In the genomic region with DNA sequence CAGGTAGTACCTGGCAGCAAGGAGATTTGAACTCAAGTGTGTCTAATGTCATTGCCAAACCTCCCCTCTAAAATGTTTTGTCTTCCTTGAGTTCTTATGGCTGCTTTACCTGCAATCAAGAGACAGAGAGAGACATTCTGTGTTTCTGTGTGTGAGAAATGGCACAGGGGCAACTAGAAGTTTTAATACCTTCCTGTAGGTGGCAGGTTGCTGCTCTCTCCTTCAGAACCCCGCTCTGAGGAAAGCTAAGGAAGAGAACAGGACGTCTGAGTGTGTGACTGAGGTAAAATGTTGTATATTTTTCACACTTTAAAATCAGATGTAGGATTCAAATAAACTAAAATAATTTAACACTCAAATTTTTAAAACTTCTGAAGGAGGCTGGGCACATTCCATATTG, we compare ENCODE assay signal across 1 cellular context.
TF ChIP-seq lines count a peak whose summit lies in the region.

No MANE protein-coding gene starts in this region.

TF ChIP-seq in HEK293, 187 proteins besides CTCF, POLR2A, EP300 and RAD21:
- TF ChIP-seq, protein P1, sequence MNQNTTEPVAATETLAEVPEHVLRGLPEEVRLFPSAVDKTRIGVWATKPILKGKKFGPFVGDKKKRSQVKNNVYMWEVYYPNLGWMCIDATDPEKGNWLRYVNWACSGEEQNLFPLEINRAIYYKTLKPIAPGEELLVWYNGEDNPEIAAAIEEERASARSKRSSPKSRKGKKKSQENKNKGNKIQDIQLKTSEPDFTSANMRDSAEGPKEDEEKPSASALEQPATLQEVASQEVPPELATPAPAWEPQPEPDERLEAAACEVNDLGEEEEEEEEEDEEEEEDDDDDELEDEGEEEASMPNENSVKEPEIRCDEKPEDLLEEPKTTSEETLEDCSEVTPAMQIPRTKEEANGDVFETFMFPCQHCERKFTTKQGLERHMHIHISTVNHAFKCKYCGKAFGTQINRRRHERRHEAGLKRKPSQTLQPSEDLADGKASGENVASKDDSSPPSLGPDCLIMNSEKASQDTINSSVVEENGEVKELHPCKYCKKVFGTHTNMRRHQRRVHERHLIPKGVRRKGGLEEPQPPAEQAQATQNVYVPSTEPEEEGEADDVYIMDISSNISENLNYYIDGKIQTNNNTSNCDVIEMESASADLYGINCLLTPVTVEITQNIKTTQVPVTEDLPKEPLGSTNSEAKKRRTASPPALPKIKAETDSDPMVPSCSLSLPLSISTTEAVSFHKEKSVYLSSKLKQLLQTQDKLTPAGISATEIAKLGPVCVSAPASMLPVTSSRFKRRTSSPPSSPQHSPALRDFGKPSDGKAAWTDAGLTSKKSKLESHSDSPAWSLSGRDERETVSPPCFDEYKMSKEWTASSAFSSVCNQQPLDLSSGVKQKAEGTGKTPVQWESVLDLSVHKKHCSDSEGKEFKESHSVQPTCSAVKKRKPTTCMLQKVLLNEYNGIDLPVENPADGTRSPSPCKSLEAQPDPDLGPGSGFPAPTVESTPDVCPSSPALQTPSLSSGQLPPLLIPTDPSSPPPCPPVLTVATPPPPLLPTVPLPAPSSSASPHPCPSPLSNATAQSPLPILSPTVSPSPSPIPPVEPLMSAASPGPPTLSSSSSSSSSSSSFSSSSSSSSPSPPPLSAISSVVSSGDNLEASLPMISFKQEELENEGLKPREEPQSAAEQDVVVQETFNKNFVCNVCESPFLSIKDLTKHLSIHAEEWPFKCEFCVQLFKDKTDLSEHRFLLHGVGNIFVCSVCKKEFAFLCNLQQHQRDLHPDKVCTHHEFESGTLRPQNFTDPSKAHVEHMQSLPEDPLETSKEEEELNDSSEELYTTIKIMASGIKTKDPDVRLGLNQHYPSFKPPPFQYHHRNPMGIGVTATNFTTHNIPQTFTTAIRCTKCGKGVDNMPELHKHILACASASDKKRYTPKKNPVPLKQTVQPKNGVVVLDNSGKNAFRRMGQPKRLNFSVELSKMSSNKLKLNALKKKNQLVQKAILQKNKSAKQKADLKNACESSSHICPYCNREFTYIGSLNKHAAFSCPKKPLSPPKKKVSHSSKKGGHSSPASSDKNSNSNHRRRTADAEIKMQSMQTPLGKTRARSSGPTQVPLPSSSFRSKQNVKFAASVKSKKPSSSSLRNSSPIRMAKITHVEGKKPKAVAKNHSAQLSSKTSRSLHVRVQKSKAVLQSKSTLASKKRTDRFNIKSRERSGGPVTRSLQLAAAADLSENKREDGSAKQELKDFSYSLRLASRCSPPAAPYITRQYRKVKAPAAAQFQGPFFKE (tag by site-specific recombination; IDR thresholded peaks at IDR 0.05; ENCODE audit: borderline replicate concordance), result no peak
- TF ChIP-seq, protein P2, sequence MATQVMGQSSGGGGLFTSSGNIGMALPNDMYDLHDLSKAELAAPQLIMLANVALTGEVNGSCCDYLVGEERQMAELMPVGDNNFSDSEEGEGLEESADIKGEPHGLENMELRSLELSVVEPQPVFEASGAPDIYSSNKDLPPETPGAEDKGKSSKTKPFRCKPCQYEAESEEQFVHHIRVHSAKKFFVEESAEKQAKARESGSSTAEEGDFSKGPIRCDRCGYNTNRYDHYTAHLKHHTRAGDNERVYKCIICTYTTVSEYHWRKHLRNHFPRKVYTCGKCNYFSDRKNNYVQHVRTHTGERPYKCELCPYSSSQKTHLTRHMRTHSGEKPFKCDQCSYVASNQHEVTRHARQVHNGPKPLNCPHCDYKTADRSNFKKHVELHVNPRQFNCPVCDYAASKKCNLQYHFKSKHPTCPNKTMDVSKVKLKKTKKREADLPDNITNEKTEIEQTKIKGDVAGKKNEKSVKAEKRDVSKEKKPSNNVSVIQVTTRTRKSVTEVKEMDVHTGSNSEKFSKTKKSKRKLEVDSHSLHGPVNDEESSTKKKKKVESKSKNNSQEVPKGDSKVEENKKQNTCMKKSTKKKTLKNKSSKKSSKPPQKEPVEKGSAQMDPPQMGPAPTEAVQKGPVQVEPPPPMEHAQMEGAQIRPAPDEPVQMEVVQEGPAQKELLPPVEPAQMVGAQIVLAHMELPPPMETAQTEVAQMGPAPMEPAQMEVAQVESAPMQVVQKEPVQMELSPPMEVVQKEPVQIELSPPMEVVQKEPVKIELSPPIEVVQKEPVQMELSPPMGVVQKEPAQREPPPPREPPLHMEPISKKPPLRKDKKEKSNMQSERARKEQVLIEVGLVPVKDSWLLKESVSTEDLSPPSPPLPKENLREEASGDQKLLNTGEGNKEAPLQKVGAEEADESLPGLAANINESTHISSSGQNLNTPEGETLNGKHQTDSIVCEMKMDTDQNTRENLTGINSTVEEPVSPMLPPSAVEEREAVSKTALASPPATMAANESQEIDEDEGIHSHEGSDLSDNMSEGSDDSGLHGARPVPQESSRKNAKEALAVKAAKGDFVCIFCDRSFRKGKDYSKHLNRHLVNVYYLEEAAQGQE (tag by site-specific recombination; IDR thresholded peaks at IDR 0.05), result peak; percentile 38; the same call in 1 of the 2 replicates
